19 cellular contexts compared by ENCODE assay signal in genomic region chr7:69843653-69844052, GRCh38.
DNase-seq lines count a peak whose midpoint lies in the region; ATAC-seq and TF ChIP-seq lines count a peak whose summit lies in the region.
"Had no signal": no experiment of that assay in that cellular context is flagged by ENCODE, and none has a peak within 500 bp of the region (broad histone marks: within the 10 kb centered on the region; RNA-seq: fewer than 3 reads in every experiment).

No MANE protein-coding gene starts in this region.

- intact Hi-C loops in activated CD4-positive, alpha-beta T cell treated with anti-CD3 and anti-CD28 coated beads, Interleukin-2, amount 10 ng/mL, durations not matched to agents 24 days and 14 days (cut with micrococcal nuclease): no loop called here

- H3K4me3 ChIP-seq in GM12865 (ENCODE audit: low read depth, low read length) (no peak overlapping the region), H7 (ENCODE audit: insufficient read depth, low read depth, low read length) (no peak overlapping the region)
- H3K4me3 ChIP-seq: uterus had no signal

- no peaks in the 10 kb centered on the region for H3K27me3 ChIP-seq in H7 (ENCODE audit: control insufficient read depth, insufficient read depth, low read length)
- H3K27me3 ChIP-seq: uterus had no signal

- no peak for TF ChIP-seq CTCF in GM12865 (IDR thresholded peaks at IDR 0.05; ENCODE audit: insufficient read depth, low read depth, low read length, missing control alignments)

- H3K36me3 ChIP-seq in H7 (replicated peaks; ENCODE audit: control insufficient read depth, insufficient read depth, low read length): no peaks in the 10 kb centered on the region
- H3K36me3 ChIP-seq: uterus had no signal

- H3K9me3 Mint-ChIP-seq in activated naive CD8-positive, alpha-beta T cell treated with anti-CD3 and anti-CD28 coated beads, Interleukin-2, amount 50 U/mL, for 24 hours: no peaks in the 10 kb centered on the region
- H3K9me3 Mint-ChIP-seq in activated CD4-positive, alpha-beta T cell treated with anti-CD3 and anti-CD28 coated beads, Interleukin-2, amount 10 ng/mL, durations not matched to agents 24 days and 14 days: no peaks in the 10 kb centered on the region
- H3K9me3 Mint-ChIP-seq: activated naive CD8-positive, alpha-beta T cell treated with anti-CD3 and anti-CD28 coated beads for 36 hours; central memory CD8-positive, alpha-beta T cell had no signal

- H3K36me3 Mint-ChIP-seq in activated naive CD8-positive, alpha-beta T cell treated with anti-CD3 and anti-CD28 coated beads, Interleukin-2, amount 50 U/mL, for 24 hours (ENCODE audit: low read depth): no peaks in the 10 kb centered on the region
- no peaks in the 10 kb centered on the region for H3K36me3 Mint-ChIP-seq in activated CD4-positive, alpha-beta T cell treated with anti-CD3 and anti-CD28 coated beads, Interleukin-2, amount 10 ng/mL, durations not matched to agents 24 days and 14 days (ENCODE audit: low read depth)
- H3K36me3 Mint-ChIP-seq: activated naive CD8-positive, alpha-beta T cell treated with anti-CD3 and anti-CD28 coated beads for 36 hours had no signal

- DNase-seq in GM12865 (ENCODE audit: low read depth) (peak; percentile 78), hepatic stellate cell (ENCODE audit: low spot score) (no peak), H7 (no peak)
- DNase-seq in activated naive CD8-positive, alpha-beta T cell treated with anti-CD3 and anti-CD28 coated beads, Interleukin-2, amount 50 U/mL, for 24 hours: no peak
- no peak for DNase-seq in activated CD4-positive, alpha-beta T cell treated with anti-CD3 and anti-CD28 coated beads, Interleukin-2, amount 10 ng/mL, durations not matched to agents 24 days and 14 days
- DNase-seq: activated CD8-positive, alpha-beta memory T cell treated with anti-CD3 and anti-CD28 coated beads, Interleukin-2, amount 50 U/mL, for 4 hours; activated naive CD8-positive, alpha-beta T cell treated with anti-CD3 and anti-CD28 coated beads for 36 hours; Caco-2; glutamatergic neuron; kidney glomerular epithelial cell; NCI-H2081; Right ventricle myocardium superior; stimulated activated CD4-positive, alpha-beta T cell treated with anti-CD3 and anti-CD28 coated beads, Interleukin-2, amount 100 ng/mL, for 48 hours; stimulated activated naive CD4-positive, alpha-beta T cell treated with Interleukin-2 at 50 U/mL for 16 hours; uterus had no signal

- ATAC-seq in GM19328 (IDR thresholded peaks at IDR 0.05; ENCODE audit: unreplicated experiment) (peak; percentile 54), HG02623 (IDR thresholded peaks at IDR 0.05; ENCODE audit: unreplicated experiment) (peak; percentile 33), HG03442 (IDR thresholded peaks at IDR 0.05; ENCODE audit: unreplicated experiment) (peak; percentile 36)
- no peak for ATAC-seq in activated naive CD8-positive, alpha-beta T cell treated with anti-CD3 and anti-CD28 coated beads, Interleukin-2, amount 50 U/mL, for 24 hours

- no peak overlapping the region for H3K27ac Mint-ChIP-seq in activated naive CD8-positive, alpha-beta T cell treated with anti-CD3 and anti-CD28 coated beads, Interleukin-2, amount 50 U/mL, for 24 hours
- no peak overlapping the region for H3K27ac Mint-ChIP-seq in activated CD4-positive, alpha-beta T cell treated with anti-CD3 and anti-CD28 coated beads, Interleukin-2, amount 10 ng/mL, durations not matched to agents 24 days and 14 days
- H3K27ac Mint-ChIP-seq: activated naive CD8-positive, alpha-beta T cell treated with anti-CD3 and anti-CD28 coated beads for 36 hours had no signal

- H3K27me3 Mint-ChIP-seq in activated naive CD8-positive, alpha-beta T cell treated with anti-CD3 and anti-CD28 coated beads, Interleukin-2, amount 50 U/mL, for 24 hours: peaks cover 2% of the 10 kb centered on the region
- no peaks in the 10 kb centered on the region for H3K27me3 Mint-ChIP-seq in activated CD4-positive, alpha-beta T cell treated with anti-CD3 and anti-CD28 coated beads, Interleukin-2, amount 10 ng/mL, durations not matched to agents 24 days and 14 days

- H3K4me3 Mint-ChIP-seq in activated naive CD8-positive, alpha-beta T cell treated with anti-CD3 and anti-CD28 coated beads, Interleukin-2, amount 50 U/mL, for 24 hours: no peak overlapping the region
- H3K4me3 Mint-ChIP-seq in activated CD4-positive, alpha-beta T cell treated with anti-CD3 and anti-CD28 coated beads, Interleukin-2, amount 10 ng/mL, durations not matched to agents 24 days and 14 days: no peak overlapping the region
- H3K4me3 Mint-ChIP-seq: activated naive CD8-positive, alpha-beta T cell treated with anti-CD3 and anti-CD28 coated beads for 36 hours; central memory CD8-positive, alpha-beta T cell had no signal

- H3K4me1 Mint-ChIP-seq in activated naive CD8-positive, alpha-beta T cell treated with anti-CD3 and anti-CD28 coated beads, Interleukin-2, amount 50 U/mL, for 24 hours: peaks cover 19% of the 10 kb centered on the region
- H3K4me1 Mint-ChIP-seq in activated CD4-positive, alpha-beta T cell treated with anti-CD3 and anti-CD28 coated beads, Interleukin-2, amount 10 ng/mL, durations not matched to agents 24 days and 14 days: no peaks in the 10 kb centered on the region
- H3K4me1 Mint-ChIP-seq: central memory CD8-positive, alpha-beta T cell had no signal
